In the genomic region with DNA sequence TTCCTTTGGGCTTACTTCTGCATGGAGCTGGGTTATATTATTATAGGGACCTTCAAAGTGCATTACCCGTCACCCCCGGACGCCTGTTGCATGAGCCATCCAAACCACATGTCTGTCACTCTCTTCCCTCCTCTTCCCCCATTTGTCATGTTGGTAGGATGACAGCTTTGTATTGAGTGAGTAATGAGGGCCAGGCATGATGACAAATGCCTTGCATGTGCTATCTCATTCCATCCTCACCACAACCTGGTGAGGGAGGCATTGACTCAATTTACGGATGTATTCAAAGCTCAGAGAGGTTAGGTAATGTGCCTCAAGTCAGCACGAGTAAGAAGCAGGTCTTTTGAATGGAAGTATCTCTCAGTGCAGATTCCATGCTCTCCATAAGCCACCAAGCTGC, we compare ENCODE assay signal across 12 cellular contexts.
DNase-seq lines count a peak whose midpoint lies in the region; ATAC-seq and TF ChIP-seq lines count a peak whose summit lies in the region.
"Had no signal": no experiment of that assay in that cellular context is flagged by ENCODE, and none has a peak within 500 bp of the region (broad histone marks: within the 10 kb centered on the region; RNA-seq: fewer than 3 reads in every experiment).

No MANE protein-coding gene starts in this region.

- H3K27ac ChIP-seq in breast epithelium (no peak overlapping the region), PC-9 (no peak overlapping the region), GM23338 (ENCODE audit: low read depth) (no peak overlapping the region)
- H3K27ac ChIP-seq: KMS-11, parathyroid adenoma had no signal

- DNase-seq in MCF 10A (ENCODE audit: unreplicated experiment) (peak; percentile 75), breast epithelium (ENCODE audit: low spot score in 2 of 2) (no peak), PC-9 (peak; percentile 32 to 79), epithelial cell of proximal tubule (ENCODE audit: low read depth) (peak; percentile 62), GM23338 (ENCODE audit: low spot score) (no peak)
- DNase-seq in stimulated activated naive CD8-positive, alpha-beta T cell treated with anti-CD3 and anti-CD28 coated beads, Interleukin-15, Interleukin-2, amounts not matched to agents 100 U/mL and 50 U/mL, for 24 hours = peak; percentile 18
- no peak for DNase-seq in central memory CD4-positive, alpha-beta T cell

- POLR2A ChIA-PET in MCF 10A (lab: Yijun Ruan, JAX) = interaction anchor here (0.5 to 1.1 kb wide), 2 partner anchors 137 to 140 kb away, joined by 3 to 4 read pairs; no protein-coding TSS in a partner anchor
- POLR2A ChIA-PET in PC-9 (lab: Charles Lee; ENCODE audit: unreplicated experiment) = interaction anchor here (0.6 kb wide), 1 partner anchor 608 kb away, joined by 5 read pairs; no protein-coding TSS in a partner anchor

- H3K27ac Mint-ChIP-seq in MCF 10A (ENCODE audit: low read depth, unreplicated experiment) (no peak overlapping the region), GM23338 (no peak overlapping the region)
- H3K27ac Mint-ChIP-seq: CD14-positive monocyte had no signal

- no peaks in the 10 kb centered on the region for H3K27me3 Mint-ChIP-seq in MCF 10A (ENCODE audit: insufficient read depth, unreplicated experiment)
- H3K27me3 Mint-ChIP-seq in GM23338 (ENCODE audit: insufficient read depth, low read depth, poor library complexity) = peaks cover 9% of the 10 kb centered on the region

- ATAC-seq in stimulated activated naive CD8-positive, alpha-beta T cell treated with anti-CD3 and anti-CD28 coated beads, Interleukin-15, Interleukin-2, amounts not matched to agents 100 U/mL and 50 U/mL, for 24 hours = peak; percentile 92
- ATAC-seq in GM18909 (IDR thresholded peaks at IDR 0.05; ENCODE audit: poor library complexity, unreplicated experiment) (no peak), GM23338 (no peak)
- ATAC-seq: left lobe of liver had no signal

- no peaks in the 10 kb centered on the region for H3K9me3 Mint-ChIP-seq in MCF 10A (ENCODE audit: unreplicated experiment)
- H3K9me3 Mint-ChIP-seq in GM23338 = no peaks in the 10 kb centered on the region
- H3K9me3 Mint-ChIP-seq: CD14-positive monocyte had no signal

- TF ChIP-seq CTCF in MCF 10A (IDR thresholded peaks at IDR 0.05; ENCODE audit: unreplicated experiment) (no peak), breast epithelium (IDR thresholded peaks at IDR 0.05) (no peak), PC-9 (conservative IDR thresholded peaks at IDR 0.05) (no peak), epithelial cell of proximal tubule (conservative IDR thresholded peaks at IDR 0.05; ENCODE audit: low read depth, low read length) (peak; percentile 41), GM23338 (conservative IDR thresholded peaks at IDR 0.05; ENCODE audit: low read depth in 2 of 2) (0 out of 4 replicates have a peak, but pooled peaks of 1 of the 2 experiments have one; percentile 12)

- CTCF ChIA-PET in MCF 10A (lab: Yijun Ruan, JAX) = interaction anchor here (0.7 to 2.2 kb wide), 8 partner anchors 10 to 672 kb away, joined by 3 to 7 read pairs (median 4); no protein-coding TSS in a partner anchor
- CTCF ChIA-PET in PC-9 (lab: Charles Lee) = interaction anchor here (0.6 to 1.5 kb wide), 4 partner anchors 18 to 204 kb away, joined by 3 to 4 read pairs (median 4); no protein-coding TSS in a partner anchor

- no peaks in the 10 kb centered on the region for H3K9me3 ChIP-seq in breast epithelium
- no peaks in the 10 kb centered on the region; the same call in 1 of the 2 replicates for H3K9me3 ChIP-seq in PC-9 (ENCODE audit: insufficient read depth, low read depth)

- H3K4me3 ChIP-seq in breast epithelium = no peak overlapping the region
- no peak overlapping the region for H3K4me3 ChIP-seq in PC-9
- H3K4me3 ChIP-seq in epithelial cell of proximal tubule (ENCODE audit: low read depth, low read length) = no peak overlapping the region
- no peak overlapping the region for H3K4me3 ChIP-seq in GM23338

- H3K27me3 ChIP-seq in breast epithelium (no peaks in the 10 kb centered on the region), PC-9 (ENCODE audit: insufficient read depth, low read depth) (no peaks in the 10 kb centered on the region), GM23338 (ENCODE audit: insufficient read depth) (no peaks in the 10 kb centered on the region)

- H4K20me1 ChIP-seq in PC-9 (ENCODE audit: insufficient read depth) (no peaks in the 10 kb centered on the region), GM23338 (replicated peaks; ENCODE audit: insufficient read depth) (no peaks in the 10 kb centered on the region)

- H2AFZ ChIP-seq in PC-9 (no peak overlapping the region), GM23338 (no peak overlapping the region)
- H2AFZ ChIP-seq: parathyroid adenoma had no signal

- H3K79me2 ChIP-seq in PC-9 (ENCODE audit: low read depth) (no peaks in the 10 kb centered on the region), GM23338 (replicated peaks; ENCODE audit: insufficient read depth) (no peaks in the 10 kb centered on the region)
- H3K79me2 ChIP-seq: parathyroid adenoma had no signal

- H3K4me2 ChIP-seq in PC-9 (no peak overlapping the region), GM23338 (no peak overlapping the region)
- H3K4me2 ChIP-seq: KMS-11 had no signal

- TF ChIP-seq POLR2A in breast epithelium (IDR thresholded peaks at IDR 0.05) = no peak

- H3K36me3 ChIP-seq in breast epithelium (no peaks in the 10 kb centered on the region), PC-9 (ENCODE audit: low read depth) (no peaks in the 10 kb centered on the region), GM23338 (ENCODE audit: insufficient read depth) (no peaks in the 10 kb centered on the region)

- H3K4me1 Mint-ChIP-seq in MCF 10A (ENCODE audit: insufficient read depth, unreplicated experiment) (peaks cover 12% of the 10 kb centered on the region), GM23338 (peaks cover 8% of the 10 kb centered on the region; the same call in 2 of the 3 replicates)

- H3K9me2 ChIP-seq in PC-9 (ENCODE audit: insufficient read depth) (no peaks in the 10 kb centered on the region), GM23338 (ENCODE audit: insufficient read depth) (no peaks in the 10 kb centered on the region; the same call in 1 of the 2 replicates)

- intact Hi-C loops in MCF 10A (cut with micrococcal nuclease) (loop anchor here (1.0 to 5.0 kb wide), 4 partner anchors 140 to 672 kb away; no protein-coding TSS in a partner anchor), breast epithelium (cut with DNase I; ENCODE audit: low total_unique reads) (no loop called here), PC-9 (cut with micrococcal nuclease; ENCODE audit: unreplicated experiment) (loop anchor here (1.0 to 5.0 kb wide), 2 partner anchors 140 to 342 kb away; no protein-coding TSS in a partner anchor)

- H3F3A ChIP-seq in PC-9 (ENCODE audit: insufficient read depth, low read depth) = peaks cover 49% of the 10 kb centered on the region
- no peaks in the 10 kb centered on the region for H3F3A ChIP-seq in GM23338 (replicated peaks; ENCODE audit: low read depth)

- no peaks in the 10 kb centered on the region for H3K36me3 Mint-ChIP-seq in MCF 10A (ENCODE audit: insufficient read depth, unreplicated experiment)
- no peaks in the 10 kb centered on the region for H3K36me3 Mint-ChIP-seq in GM23338 (ENCODE audit: low read depth)

- BruUV-seq in MCF 10A (replicated peaks; lab: Mats Ljungman, UMichigan) (no TSS peak), PC-9 (replicated peaks; lab: Mats Ljungman, UMichigan) (no TSS peak)

- H3K4me1 ChIP-seq in breast epithelium (peaks cover 0 to 5% of the 10 kb centered on the region in 2 donors), PC-9 (replicated peaks; ENCODE audit: insufficient read depth) (peaks cover 53% of the 10 kb centered on the region), GM23338 (ENCODE audit: insufficient read depth) (no peaks in the 10 kb centered on the region)
- H3K4me1 ChIP-seq: parathyroid adenoma had no signal

- H3K4me3 Mint-ChIP-seq in MCF 10A (ENCODE audit: unreplicated experiment) = no peak overlapping the region
- no peak overlapping the region for H3K4me3 Mint-ChIP-seq in GM23338
- H3K4me3 Mint-ChIP-seq: CD14-positive monocyte had no signal

TF ChIP-seq in GM23338, 12 proteins besides CTCF, POLR2A, EP300 and RAD21 (continues in another document):
- TF ChIP-seq, protein P1, sequence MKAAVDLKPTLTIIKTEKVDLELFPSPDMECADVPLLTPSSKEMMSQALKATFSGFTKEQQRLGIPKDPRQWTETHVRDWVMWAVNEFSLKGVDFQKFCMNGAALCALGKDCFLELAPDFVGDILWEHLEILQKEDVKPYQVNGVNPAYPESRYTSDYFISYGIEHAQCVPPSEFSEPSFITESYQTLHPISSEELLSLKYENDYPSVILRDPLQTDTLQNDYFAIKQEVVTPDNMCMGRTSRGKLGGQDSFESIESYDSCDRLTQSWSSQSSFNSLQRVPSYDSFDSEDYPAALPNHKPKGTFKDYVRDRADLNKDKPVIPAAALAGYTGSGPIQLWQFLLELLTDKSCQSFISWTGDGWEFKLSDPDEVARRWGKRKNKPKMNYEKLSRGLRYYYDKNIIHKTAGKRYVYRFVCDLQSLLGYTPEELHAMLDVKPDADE (IDR thresholded peaks at IDR 0.05) = no peak
- TF ChIP-seq EZH2 (IDR thresholded peaks at IDR 0.05; ENCODE audit: low read depth, unreplicated experiment) (no peak), CREB1 (CRISPR knock-in tag; IDR thresholded peaks at IDR 0.05; ENCODE audit: low read depth) (no peak), POLR2AphosphoS5 (IDR thresholded peaks at IDR 0.05; ENCODE audit: low read depth) (no peak), ZNF114 (CRISPR knock-in tag; IDR thresholded peaks at IDR 0.05) (no peak), JUNB (IDR thresholded peaks at IDR 0.05; ENCODE audit: unreplicated experiment) (no peak)

Comparison
In these comparisons a context has a peak if more than half of its experiments do, and no peak if none do; other contexts are left out.
1. DNase-seq: peak in MCF 10A (single experiment), PC-9 (2 of 2), epithelial cell of proximal tubule (single experiment) and stimulated activated naive CD8-positive, alpha-beta T cell treated with anti-CD3 and anti-CD28 coated beads, Interleukin-15, Interleukin-2, amounts not matched to agents 100 U/mL and 50 U/mL, for 24 hours (single experiment); none in breast epithelium (0 of 2), GM23338 (single experiment) and central memory CD4-positive, alpha-beta T cell (single experiment).